In the genomic region with DNA sequence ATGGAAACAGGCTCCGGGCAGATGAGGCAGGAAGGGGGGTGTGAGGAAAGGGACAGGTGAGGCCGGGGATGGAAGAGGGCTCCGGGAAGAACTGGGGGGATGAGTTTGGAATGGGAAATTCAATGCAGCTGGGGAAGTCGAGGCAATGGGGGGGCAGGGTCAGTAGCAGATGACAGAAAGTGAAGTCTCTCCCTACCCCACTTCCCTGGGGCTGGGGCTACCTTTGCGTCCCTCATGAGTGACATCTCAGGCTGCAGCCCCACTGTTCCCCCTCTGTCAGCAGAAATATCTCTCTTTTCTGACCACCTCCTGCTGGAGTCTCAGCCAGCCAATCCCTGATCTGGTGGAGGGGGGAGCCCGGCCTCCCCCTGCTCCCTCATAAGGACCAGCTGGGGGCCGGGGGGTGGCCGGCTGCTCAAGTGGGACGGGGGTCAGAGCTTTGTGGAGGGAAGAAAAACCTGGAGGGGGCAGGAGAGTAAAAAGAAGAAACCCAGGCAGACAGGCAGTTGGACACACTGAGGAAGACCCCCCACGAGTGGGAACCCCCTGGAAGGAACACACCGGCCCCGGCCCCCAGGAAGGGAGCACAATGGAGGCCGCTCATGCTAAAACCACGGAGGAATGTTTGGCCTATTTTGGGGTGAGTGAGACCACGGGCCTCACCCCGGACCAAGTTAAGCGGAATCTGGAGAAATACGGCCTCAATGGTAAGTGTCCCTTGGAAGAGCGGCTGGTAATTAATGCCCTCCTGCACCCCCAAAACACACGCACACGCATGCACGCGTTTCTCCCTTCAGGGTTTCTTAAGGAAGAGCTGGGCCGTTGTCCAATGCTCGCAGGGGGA, we compare ENCODE assay signal across 8 cellular contexts. TPM values are rescaled to one million over a fixed set of nuclear protein-coding genes. Genes with fewer than 3 reads are reported as not detected.
DNase-seq lines count a peak whose midpoint lies in the region; ATAC-seq, FAIRE-seq and TF ChIP-seq lines count a peak whose summit lies in the region.

ATP2A1 (plus strand) TSS at position 406 of the 844 bp plus-strand sequence; CDS start at position 590, 184 bp downstream.

- H3K27me3 ChIP-seq in K562 (ENCODE audit: control insufficient read depth in 2 of 2, insufficient read depth in 2 of 2, low read length in 2 of 2) (no peaks in the 10 kb centered on the region; a peak in 1 of 5 replicates), lung (ENCODE audit: control insufficient read depth, insufficient read depth) (no peaks in the 10 kb centered on the region)

- peaks cover 9% of the 10 kb centered on the region for H3K79me2 ChIP-seq in K562 (ENCODE audit: control insufficient read depth, insufficient read depth, low read length)

- no TSS peak for BruUV-seq in K562 (replicated peaks; lab: Mats Ljungman, UMichigan)

- H3K4me3 Mint-ChIP-seq in activated naive CD4-positive, alpha-beta T cell treated with anti-CD3 and anti-CD28 coated beads for 36 hours: peak within 1 kb of the TSS; percentile 90
- H3K4me3 Mint-ChIP-seq in type B pancreatic cell: peak within 1 kb of the TSS; percentile 90

- no peak for DNase-seq in activated naive CD4-positive, alpha-beta T cell treated with anti-CD3 and anti-CD28 coated beads for 36 hours
- DNase-seq in activated naive CD4-positive, alpha-beta T cell (lab: John Stamatoyannopoulos, UW): no peak
- DNase-seq in K562 (ENCODE audit: extremely low read depth in 1 of 4, low spot score in 3 of 4): peak in 1 of 4 experiments; percentile 16
- DNase-seq in lung (ENCODE audit: low spot score): no peak
- no peak for DNase-seq in type B pancreatic cell (ENCODE audit: extremely low spot score, unreplicated experiment)
- DNase-seq in erythroblast (lab: John Stamatoyannopoulos, UW): no peak

- 56% methylated on average over 17 of the region's 25 CpGs for WGBS in K562 (ENCODE audit: insufficient coverage, low coverage, missing lambda C conversion rate)
- 73 to 81% methylated on average over 24 to 25 of the region's 25 CpGs for WGBS in lung, 2 donors

- no peak for FAIRE-seq in K562 (lab: Jason Lieb, UNC)

- no peak for TF ChIP-seq RAD21 in K562 (CRISPR knock-in tag; conservative IDR thresholded peaks at IDR 0.05 in 1 of 2, IDR thresholded peaks at IDR 0.05 in 1 of 2)

- no peak within 1 kb of the TSS for H3K27ac Mint-ChIP-seq in activated naive CD4-positive, alpha-beta T cell treated with anti-CD3 and anti-CD28 coated beads for 36 hours
- peak within 1 kb of the TSS; percentile 67 for H3K27ac Mint-ChIP-seq in type B pancreatic cell

- H3K4me1 Mint-ChIP-seq in activated naive CD4-positive, alpha-beta T cell treated with anti-CD3 and anti-CD28 coated beads for 36 hours (ENCODE audit: low read depth): peaks cover 20% of the 10 kb centered on the region
- peaks cover 14% of the 10 kb centered on the region for H3K4me1 Mint-ChIP-seq in type B pancreatic cell (ENCODE audit: unreplicated experiment)

- H3K9ac ChIP-seq in K562 (ENCODE audit: insufficient read depth in 1 of 2, low read depth in 2 of 2, low read length in 2 of 2): peak within 1 kb of the TSS; percentile 70 to 89

- no peaks in the 10 kb centered on the region for H3K9me3 ChIP-seq in K562 (replicated peaks; ENCODE audit: control insufficient read depth, insufficient read depth, low read depth, low read length)
- H3K9me3 ChIP-seq in lung (ENCODE audit: control insufficient read depth in 2 of 2, insufficient read depth in 1 of 2, low read length in 1 of 2): no peaks in the 10 kb centered on the region

- H3K9me3 Mint-ChIP-seq in activated naive CD4-positive, alpha-beta T cell treated with anti-CD3 and anti-CD28 coated beads for 36 hours: no peaks in the 10 kb centered on the region
- H3K9me3 Mint-ChIP-seq in type B pancreatic cell: no peaks in the 10 kb centered on the region

- peaks cover 3% of the 10 kb centered on the region for H3K36me3 Mint-ChIP-seq in activated naive CD4-positive, alpha-beta T cell treated with anti-CD3 and anti-CD28 coated beads for 36 hours (ENCODE audit: low read depth)
- H3K36me3 Mint-ChIP-seq in type B pancreatic cell: no peaks in the 10 kb centered on the region

- in situ Hi-C loops in K562 (cut with MboI): no loop called here

- peak within 1 kb of the TSS; percentile 84 for H3K4me2 ChIP-seq in K562 (ENCODE audit: insufficient read depth, low read length)

- H3K36me3 ChIP-seq in K562 (ENCODE audit: control insufficient read depth, insufficient read depth, low read length): peaks cover 15% of the 10 kb centered on the region; the same call in 1 of the 3 replicates
- peaks cover 0 to 8% of the 10 kb centered on the region in 2 donors for H3K36me3 ChIP-seq in lung (ENCODE audit: control insufficient read depth in 2 of 2, insufficient read depth in 2 of 2, low read length in 2 of 2)

- TF ChIP-seq CTCF in K562 (IDR thresholded peaks at IDR 0.05 in 2 of 3, conservative IDR thresholded peaks at IDR 0.05 in 1 of 3; ENCODE audit: insufficient read depth in 2 of 3, low read depth in 1 of 3, low read length in 3 of 3) (no peak), lung (IDR thresholded peaks at IDR 0.05; ENCODE audit: control extremely low read depth, extremely low read depth) (no peak), type B pancreatic cell (conservative IDR thresholded peaks at IDR 0.05) (no peak)

- H3K4me1 ChIP-seq in K562 (replicated peaks in 1 of 2; ENCODE audit: control insufficient read depth in 2 of 2, insufficient read depth in 2 of 2, low read length in 2 of 2) (peaks cover 11 to 71% of the 10 kb centered on the region in 2 experiments; a peak in 4 of 5 replicates), lung (ENCODE audit: control insufficient read depth in 2 of 2, insufficient read depth in 2 of 2, low read length in 2 of 2) (peaks cover 0 to 6% of the 10 kb centered on the region in 2 donors)

- no peak for TF ChIP-seq EP300 in K562 (IDR thresholded peaks at IDR 0.05; ENCODE audit: low read length)

- peaks cover 13% of the 10 kb centered on the region for H3K27me3 Mint-ChIP-seq in activated naive CD4-positive, alpha-beta T cell treated with anti-CD3 and anti-CD28 coated beads for 36 hours (ENCODE audit: low read depth)
- H3K27me3 Mint-ChIP-seq in type B pancreatic cell: peaks cover 8% of the 10 kb centered on the region

- TF ChIP-seq POLR2A in K562 (conservative IDR thresholded peaks at IDR 0.05) (no peak), erythroblast (IDR thresholded peaks at IDR 0.05; ENCODE audit: low read length) (no peak)

- H3K9me1 ChIP-seq in K562 (ENCODE audit: control insufficient read depth, insufficient read depth, low read length): no peaks in the 10 kb centered on the region

- POLR2A ChIA-PET in K562 (lab: Yijun Ruan, JAX): interaction anchor here (0.6 to 2.1 kb wide), 5 partner anchors 9 to 67 kb away, joined by 3 to 6 read pairs (median 3); partner anchors contain the start of gene SH2B1

- intact Hi-C loops in activated naive CD4-positive, alpha-beta T cell treated with anti-CD3 and anti-CD28 coated beads for 36 hours (cut with micrococcal nuclease): loop anchor here (2.0 kb wide), 1 partner anchor 32 kb away; the partner anchor contains the start of gene TUFM
- intact Hi-C loops in K562 (cut with micrococcal nuclease): no loop called here

- H3K27ac ChIP-seq in K562 (ENCODE audit: extremely low read depth, low read depth, low read length): peak within 1 kb of the TSS; percentile 61; the same call in 1 of the 3 replicates
- no peak within 1 kb of the TSS for H3K27ac ChIP-seq in lung (ENCODE audit: low read depth in 1 of 2, low read length in 1 of 2)

- peak within 1 kb of the TSS; percentile 82 for H3K4me3 ChIP-seq in K562
- H3K4me3 ChIP-seq in lung: peak within 1 kb of the TSS; percentile 57

- no peaks in the 10 kb centered on the region for H4K20me1 ChIP-seq in K562 (replicated peaks; ENCODE audit: control insufficient read depth, insufficient read depth, low read length)

- CTCF ChIA-PET in activated naive CD4-positive, alpha-beta T cell treated with anti-CD3 and anti-CD28 coated beads for 36 hours (lab: Charles Lee): interaction anchor here (0.6 to 2.3 kb wide), 3 partner anchors 16 to 91 kb away, joined by 3 to 17 read pairs (median 5); no protein-coding TSS in a partner anchor
- CTCF ChIA-PET in K562 (lab: Yijun Ruan, JAX; ENCODE audit: low intra/inter-chr PET ratio): no interaction called here

- ATAC-seq in K562 (no peak), lung (ENCODE audit: insufficient read depth, low FRiP score) (no peak), HG03342 (IDR thresholded peaks at IDR 0.05; ENCODE audit: unreplicated experiment) (no peak), HG02852 (IDR thresholded peaks at IDR 0.05; ENCODE audit: unreplicated experiment) (no peak)

- H2AFZ ChIP-seq in K562 (ENCODE audit: low read depth, low read length): peak within 1 kb of the TSS; percentile 93

TF ChIP-seq in K562, 482 proteins besides CTCF, POLR2A, EP300 and RAD21 (continues in another document):
- no peak for TF ChIP-seq DACH1 (IDR thresholded peaks at IDR 0.05; ENCODE audit: partially characterized antibody)
- TF ChIP-seq SUPT5H (IDR thresholded peaks at IDR 0.05): 0 out of 2 replicates have a peak, but pooled peaks have one; percentile 11
- no peak for TF ChIP-seq HDAC1 (IDR thresholded peaks at IDR 0.05)
- TF ChIP-seq ZNF717 (CRISPR knock-in tag; IDR thresholded peaks at IDR 0.05): no peak
- TF ChIP-seq SMARCC2 (IDR thresholded peaks at IDR 0.05; ENCODE audit: low read depth): no peak

RNA-seq across cellular contexts. Expression of gene ATP2A1, which starts in this region (rescaled TPM):
- total RNA-seq in activated naive CD4-positive, alpha-beta T cell treated with anti-CD3 and anti-CD28 coated beads for 36 hours: 1 to 10 TPM; 4.2 to 5.3 TPM
- total RNA-seq in K562 (2011; cell fraction: chromatin; rRNA removed; ENCODE audit: low replicate concordance): 19.9 and 68.6 TPM in 2 replicates
- total RNA-seq in K562 (2011; cell fraction: nucleolus; rRNA removed): 13.0 and 15.8 TPM in 2 replicates
- total RNA-seq in K562 (2011; cell fraction: nucleoplasm; rRNA removed): 17.7 and 18.4 TPM in 2 replicates
- total RNA-seq in K562 (2014; rRNA removed) (0.41 and 0.65 TPM in 2 replicates), K562 (2014; rRNA removed; fragmentation: Illumina TruSeq; extraction: Trizol) (0.64 and 0.65 TPM in 2 replicates), K562 (2015; rRNA removed; fragmentation: Illumina TruSeq; extraction: Trizol) (0.65 and 1.9 TPM in 2 replicates), K562 (2021) (2.3 and 2.6 TPM in 2 replicates), lung (under 1 TPM; 0.34 to 0.92 TPM), type B pancreatic cell (ENCODE audit: low replicate concordance) (1.5 and 4.4 TPM in 2 replicates)
- polyA plus RNA-seq in K562 (2011; rRNA removed) (1.2 and 3.1 TPM in 2 replicates), K562 (2014; fragmentation: Illumina TruSeq; extraction: Trizol) (1.8 TPM in 2 replicates), K562 (2014; fragmentation: Nextera tagmentation; extraction: Ambion mirVana) (under 1 TPM; 0.25 to 0.58 TPM), K562 (2014; rRNA removed) (1.4 and 1.8 TPM in 2 replicates), lung (under 1 TPM; 0.35 to 0.53 TPM)
- 1.5 and 2.5 TPM in 2 replicates for polyA plus RNA-seq in K562 (2011; cell fraction: cytosol; rRNA removed)
- polyA plus RNA-seq in K562 (2011; cell fraction: nucleus; rRNA removed): 27.8 and 31.5 TPM in 2 replicates
- 2.8 and 6.1 TPM in 2 replicates for polyA plus RNA-seq in K562 (2012)
- 0.60 and 2.1 TPM in 2 replicates for polyA minus RNA-seq in K562 (2011; rRNA and poly(A)+ RNA removed)
- 0.76 and 1.4 TPM in 2 replicates for polyA minus RNA-seq in K562 (2011; cell fraction: cytosol; rRNA and poly(A)+ RNA removed)
- 2.0 and 4.8 TPM in 2 replicates for polyA minus RNA-seq in K562 (2011; cell fraction: nucleus; rRNA and poly(A)+ RNA removed)
